Comparison of ENCODE assay signal across 8 cellular contexts in the genomic region with DNA sequence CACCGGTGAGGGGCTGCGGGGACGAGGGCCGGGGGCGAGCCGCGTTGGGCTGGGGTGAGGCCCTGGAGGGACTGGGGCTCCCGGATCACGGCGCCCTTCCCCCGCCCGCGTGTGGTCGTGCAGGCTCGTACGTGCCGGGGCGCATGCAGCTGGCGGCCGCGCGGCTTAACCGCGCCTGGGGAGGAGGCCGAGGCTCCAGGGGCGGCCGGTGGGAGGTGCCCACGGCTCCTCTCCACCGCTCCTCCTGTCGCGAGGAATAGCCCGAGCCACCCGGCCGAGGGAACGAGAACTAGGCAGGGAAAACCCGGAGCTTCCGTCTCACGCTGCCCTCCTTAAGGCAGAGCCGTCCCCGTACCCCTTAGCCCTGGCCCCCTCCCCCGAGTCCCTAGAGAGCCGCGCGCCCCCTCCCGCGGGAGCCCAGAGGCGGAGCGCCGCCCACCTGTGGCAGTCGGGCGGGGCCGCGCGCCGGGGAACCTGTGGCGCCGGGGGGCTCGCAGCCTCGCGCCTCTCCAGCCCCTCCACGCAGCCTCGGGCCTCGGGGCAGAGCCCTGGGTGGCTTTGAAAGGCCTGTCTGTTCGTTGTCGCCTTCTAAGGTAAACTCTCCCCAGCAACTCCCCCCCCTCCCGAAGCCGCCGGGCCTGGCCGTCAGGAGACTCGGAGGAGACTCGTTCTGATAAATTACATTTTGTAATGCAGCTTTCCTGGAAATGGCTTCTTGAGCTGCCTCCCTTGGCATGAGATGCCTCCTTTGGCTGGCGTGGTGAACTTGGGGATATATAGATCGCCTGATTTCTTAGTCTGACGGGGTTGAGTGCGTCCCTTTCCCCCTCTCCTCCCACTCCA. TPM values are rescaled to one million over a fixed set of nuclear protein-coding genes. Genes with fewer than 3 reads are reported as not detected.
DNase-seq lines count a peak whose midpoint lies in the region; ATAC-seq and TF ChIP-seq lines count a peak whose summit lies in the region.

No MANE protein-coding gene starts in this region.

- H3K4me3 ChIP-seq in AG04450 (ENCODE audit: low read depth, low read length), result peak overlapping the region; percentile 17; the same call in 1 of the 2 replicates
- H3K4me3 ChIP-seq in neuron (ENCODE audit: low read length), result peak overlapping the region; percentile 72
- H3K4me3 ChIP-seq in urinary bladder (ENCODE audit: low read depth, low read length), result peak overlapping the region; percentile 76

- H2AFZ ChIP-seq in neuron (ENCODE audit: low read depth, low read length), result peak overlapping the region; percentile 97

- H3K27ac Mint-ChIP-seq in activated T-cell treated with anti-CD3 and anti-CD28 coated beads, Interleukin-2, amount 50 U/mL, for 24 hours, result peak overlapping the region; percentile 78

- ATAC-seq in HG02938 (IDR thresholded peaks at IDR 0.05; ENCODE audit: unreplicated experiment), result peak; percentile 42
- ATAC-seq in foreskin keratinocyte, result peak; percentile 70

- no peaks in the 10 kb centered on the region for H3K36me3 Mint-ChIP-seq in activated T-cell treated with anti-CD3 and anti-CD28 coated beads, Interleukin-2, amount 50 U/mL, for 24 hours (ENCODE audit: low read depth)

- H3K27me3 ChIP-seq in AG04450 (ENCODE audit: control insufficient read depth, insufficient read depth, low read length) (peaks cover 35% of the 10 kb centered on the region), foreskin keratinocyte (no peaks in the 10 kb centered on the region), neuron (ENCODE audit: insufficient read depth, low read length) (peaks cover 44% of the 10 kb centered on the region)

- no peak overlapping the region for H3K27ac ChIP-seq in AG04450 (ENCODE audit: low read depth, low read length)
- no peak overlapping the region for H3K27ac ChIP-seq in foreskin keratinocyte
- peak overlapping the region; percentile 54 for H3K27ac ChIP-seq in urinary bladder (ENCODE audit: low read depth)

- peak overlapping the region; percentile 78 for H3K4me3 Mint-ChIP-seq in activated T-cell treated with anti-CD3 and anti-CD28 coated beads, Interleukin-2, amount 50 U/mL, for 24 hours

- DNase-seq in AG04450 (ENCODE audit: low read depth, low spot score) (no peak), NCI-H510A (lab: John Stamatoyannopoulos, UW) (peak; percentile 62), foreskin keratinocyte (peak in 1 of 2 donors; percentile 47)
- peak; percentile 66 for DNase-seq in activated T-cell treated with anti-CD3 and anti-CD28 coated beads, Interleukin-2, amount 50 U/mL, for 24 hours

- CTCF ChIA-PET in AG04450 (lab: Charles Lee), result interaction anchor here (1.0 kb wide), 1 partner anchor 539 kb away, joined by 3 read pairs; no protein-coding TSS in a partner anchor

- peak; percentile 14 for TF ChIP-seq POLR2A in GM15510 (IDR thresholded peaks at IDR 0.05; ENCODE audit: borderline replicate concordance, extremely low read depth, insufficient read length)

- peaks cover 18% of the 10 kb centered on the region for H3K4me1 Mint-ChIP-seq in activated T-cell treated with anti-CD3 and anti-CD28 coated beads, Interleukin-2, amount 50 U/mL, for 24 hours (ENCODE audit: low read depth)

- H3K36me3 ChIP-seq in neuron (ENCODE audit: insufficient read depth, low read length) (no peaks in the 10 kb centered on the region), urinary bladder (ENCODE audit: insufficient read depth) (no peaks in the 10 kb centered on the region)

- H3K9me3 Mint-ChIP-seq in activated T-cell treated with anti-CD3 and anti-CD28 coated beads, Interleukin-2, amount 50 U/mL, for 24 hours, result no peaks in the 10 kb centered on the region

- whole genome bisulfite sequencing in urinary bladder, result 1% methylated on average over 75 of the region's 75 CpGs

- H3K4me1 ChIP-seq in foreskin keratinocyte (no peaks in the 10 kb centered on the region), neuron (ENCODE audit: insufficient read depth, low read length) (peaks cover 9% of the 10 kb centered on the region), urinary bladder (ENCODE audit: insufficient read depth) (no peaks in the 10 kb centered on the region)

- H3K27me3 Mint-ChIP-seq in activated T-cell treated with anti-CD3 and anti-CD28 coated beads, Interleukin-2, amount 50 U/mL, for 24 hours, result peaks cover 57% of the 10 kb centered on the region

- no peaks in the 10 kb centered on the region for H3K9me3 ChIP-seq in AG04450 (ENCODE audit: control insufficient read depth, insufficient read depth, low read length)
- H3K9me3 ChIP-seq in neuron (ENCODE audit: low read length), result no peaks in the 10 kb centered on the region

- TF ChIP-seq CTCF in AG04450 (IDR thresholded peaks at IDR 0.05; ENCODE audit: low read depth, low read length) (no peak), foreskin keratinocyte (conservative IDR thresholded peaks at IDR 0.05) (no peak)

- POLR2A ChIA-PET in AG04450 (lab: Yijun Ruan, JAX), result no interaction called here

RNA-seq across cellular contexts. Expression of a gene that starts 0.8 kb away (rescaled TPM):
- polyA plus RNA-seq in AG04450 (2011; rRNA removed) (0.78 and 0.82 TPM in 2 replicates), foreskin keratinocyte (7.8 and 19.8 TPM in 2 replicates), urinary bladder (36.1 TPM)
- polyA minus RNA-seq in AG04450 (2011; rRNA and poly(A)+ RNA removed), result 0.69 and 1.2 TPM in 2 replicates
- total RNA-seq in foreskin keratinocyte (14.5 and 34.6 TPM in 2 replicates), urinary bladder (12.5 TPM)

Comparison
In these comparisons a context has a peak if more than half of its experiments do, and no peak if none do; other contexts are left out.
1. H3K4me3 ChIP-seq: peak in every context shown above with its lines; median percentile 76 in urinary bladder; 72 in neuron; 17 in AG04450.